8 cellular contexts compared by ENCODE assay signal in the genomic region with DNA sequence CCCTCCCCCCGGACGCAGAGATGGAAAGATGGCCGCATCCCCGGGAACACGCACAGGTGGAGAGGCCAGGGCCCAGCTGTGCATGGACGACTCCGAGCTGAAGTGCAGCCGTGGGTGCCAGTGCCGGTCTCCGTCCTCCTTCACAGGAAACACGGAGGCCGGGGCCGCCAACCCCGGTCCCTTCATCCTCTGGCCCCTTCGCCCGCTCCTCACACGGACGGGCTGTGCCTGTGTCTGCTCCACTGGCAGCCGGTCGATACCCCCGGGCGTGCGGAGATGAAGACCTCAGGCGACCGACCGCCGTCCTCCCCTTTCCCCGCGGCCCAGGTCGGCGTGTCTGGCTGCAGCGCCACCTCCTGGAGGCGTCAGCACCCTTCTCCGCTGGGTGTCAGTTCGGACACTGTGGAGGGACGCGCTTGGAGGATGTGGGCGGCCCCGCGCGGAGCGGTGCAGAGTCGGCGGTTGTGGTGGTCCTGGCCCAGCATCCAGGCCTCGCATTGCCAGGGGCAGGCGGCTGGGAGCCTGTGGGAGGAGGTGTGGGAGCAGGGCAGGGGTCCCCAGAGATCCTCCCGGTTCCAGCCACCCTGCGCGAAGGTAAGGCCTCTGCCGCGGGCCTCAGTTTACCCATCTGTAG. TPM values are rescaled to one million over a fixed set of nuclear protein-coding genes. Genes with fewer than 3 reads are reported as not detected.
DNase-seq lines count a peak whose midpoint lies in the region; ATAC-seq and TF ChIP-seq lines count a peak whose summit lies in the region.

No MANE protein-coding gene starts in this region.

- no peak overlapping the region for H3K27ac ChIP-seq in lung (ENCODE audit: low read depth in 1 of 2, low read length in 1 of 2)

- H3K27me3 ChIP-seq in GM06990 (replicated peaks; ENCODE audit: control insufficient read depth, insufficient read depth, low read length) (no peaks in the 10 kb centered on the region), lung (ENCODE audit: control insufficient read depth, insufficient read depth) (no peaks in the 10 kb centered on the region)

- H3K4me1 ChIP-seq in lung (ENCODE audit: control insufficient read depth in 2 of 2, insufficient read depth in 2 of 2, low read length in 2 of 2): peaks cover 0 to 2% of the 10 kb centered on the region in 2 donors

- H3K4me3 ChIP-seq in GM06990 (replicated peaks; ENCODE audit: low read depth, low read length) (peak overlapping the region; percentile 34), lung (no peak overlapping the region)

- H3K9me3 ChIP-seq in lung (ENCODE audit: control insufficient read depth in 2 of 2, insufficient read depth in 1 of 2, low read length in 1 of 2): peaks cover 0 to 4% of the 10 kb centered on the region in 2 donors

- DNase-seq in GM06990 (ENCODE audit: extremely low read depth, insufficient read length): peak; percentile 56
- peak; percentile 24 for DNase-seq in NCI-H2171 treated with DMSO at 0.1 percent for 48 hours (lab: John Stamatoyannopoulos, UW)
- DNase-seq in activated CD4-positive, alpha-beta T cell treated with anti-CD3 and anti-CD28 coated beads for 24 hours (ENCODE audit: low read depth in 2 of 2): peak; percentile 50 to 54
- peak; percentile 74 for DNase-seq in dermis blood vessel endothelial cell
- DNase-seq in lung (ENCODE audit: low spot score): peak; percentile 68
- peak; percentile 41 for DNase-seq in stimulated activated CD8-positive, alpha-beta memory T cell treated with anti-CD3 and anti-CD28 coated beads, Interleukin-15, amount 100 ng/mL, for 24 hours (ENCODE audit: low read depth)
- DNase-seq in occipital lobe (lab: John Stamatoyannopoulos, UW): no peak

- TF ChIP-seq CTCF in GM06990 (IDR thresholded peaks at IDR 0.05; ENCODE audit: insufficient read depth, low read length, poor library complexity, severe bottlenecking) (peak; percentile 68), lung (IDR thresholded peaks at IDR 0.05; ENCODE audit: control extremely low read depth, extremely low read depth) (peak; percentile 47)

- 10% methylated on average over 43 to 51 of the region's 51 CpGs for whole genome bisulfite sequencing in lung, 2 donors

- no peaks in the 10 kb centered on the region for H3K36me3 ChIP-seq in GM06990 (ENCODE audit: control insufficient read depth, insufficient read depth, low read length)
- no peaks in the 10 kb centered on the region for H3K36me3 ChIP-seq in lung (ENCODE audit: control insufficient read depth in 2 of 2, insufficient read depth in 2 of 2, low read length in 2 of 2)

- ATAC-seq in HG02610 (IDR thresholded peaks at IDR 0.05; ENCODE audit: unreplicated experiment) (peak; percentile 61), lung (ENCODE audit: insufficient read depth, low FRiP score) (peak; percentile 79)

RNA-seq across cellular contexts. Expression of a gene that starts 9.9 kb away (rescaled TPM):
- total RNA-seq in dermis blood vessel endothelial cell: 23.2 and 24.7 TPM in 2 replicates
- total RNA-seq in lung: 10 to 100 TPM; 18.6 to 53.5 TPM
- 10 to 100 TPM; 33.8 to 79.9 TPM for polyA plus RNA-seq in lung
- total RNA-seq in occipital lobe: 7.5 TPM

RNA-seq across cellular contexts. Expression of a gene that starts 9.9 kb away (rescaled TPM):
- 33.5 and 47.7 TPM in 2 replicates for total RNA-seq in dermis blood vessel endothelial cell
- total RNA-seq in lung: 10 to 100 TPM; 41.7 to 65.9 TPM
- polyA plus RNA-seq in lung: 10 to 100 TPM; 39.2 to 66.2 TPM
- 42.4 TPM for total RNA-seq in occipital lobe

RNA-seq across cellular contexts. Expression of a gene that starts 18.1 kb away (rescaled TPM):
- total RNA-seq in dermis blood vessel endothelial cell (not detected in 2 replicates), lung (not detected), occipital lobe (4.7 TPM)
- not detected for polyA plus RNA-seq in lung

RNA-seq across cellular contexts. Expression of a gene that starts 28.6 kb away (rescaled TPM):
- total RNA-seq in dermis blood vessel endothelial cell (not detected in 2 replicates), lung (under 1 TPM in 1 of 2 donors, not detected in 1; 0.25 TPM), occipital lobe (not detected)
- not detected for polyA plus RNA-seq in lung

RNA-seq across cellular contexts. Expression of a gene that starts 39.2 kb away (rescaled TPM):
- total RNA-seq in dermis blood vessel endothelial cell (11.2 and 24.8 TPM in 2 replicates), lung (10 to 100 TPM in 1 of 2 donors, 1 to 10 TPM in 1; 8.4 to 32.5 TPM), occipital lobe (6.9 TPM)
- 10 to 100 TPM; 35.8 to 41.4 TPM for polyA plus RNA-seq in lung
